In the genomic region with DNA sequence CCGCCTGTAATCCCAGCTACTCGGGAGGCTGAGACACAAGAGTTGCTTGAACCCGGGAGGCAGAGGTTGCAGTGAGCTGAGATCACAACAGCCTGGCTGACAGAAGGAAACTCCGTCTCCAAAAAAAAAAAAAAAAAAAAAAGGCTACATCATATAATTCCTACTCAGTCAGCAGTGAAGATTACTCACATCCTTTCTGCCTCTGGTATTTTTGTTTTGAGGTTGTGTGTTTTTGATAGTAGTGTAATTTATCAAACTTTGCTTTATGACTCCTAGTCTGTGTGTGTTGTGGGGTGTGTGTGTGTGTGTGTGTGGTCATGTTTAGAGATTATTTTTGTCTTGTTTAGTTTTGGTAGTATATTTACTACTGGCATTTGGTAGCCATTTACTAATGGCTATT, we compare ENCODE assay signal across 15 cellular contexts. TPM values are rescaled to one million over a fixed set of nuclear protein-coding genes. Genes with fewer than 3 reads are reported as not detected.
DNase-seq lines count a peak whose midpoint lies in the region; ATAC-seq, FAIRE-seq and TF ChIP-seq lines count a peak whose summit lies in the region.
"Had no signal": no experiment of that assay in that cellular context is flagged by ENCODE, and none has a peak within 500 bp of the region (broad histone marks: within the 10 kb centered on the region; RNA-seq: fewer than 3 reads in every experiment).

No MANE protein-coding gene starts in this region.

- no peaks in the 10 kb centered on the region for H3K9me1 ChIP-seq in endothelial cell of umbilical vein (replicated peaks; ENCODE audit: control insufficient read depth, extremely low read depth, insufficient read depth, low read length)

- no peaks in the 10 kb centered on the region for H3K9me3 Mint-ChIP-seq in Calu3 (ENCODE audit: low read depth, unreplicated experiment)

- H3K27ac Mint-ChIP-seq in Calu3 (ENCODE audit: unreplicated experiment), result no peak overlapping the region
- H3K27ac Mint-ChIP-seq: activated T-helper 1 cell treated with anti-CD3 and anti-CD28 coated beads, Interleukin-12 subunit alpha, Interleukin-12 subunit beta, Interleukin-2, Interleukin-4 antibody, amounts not matched to agents 30 ng/mL and 10 ng/mL and 1 ng/mL, durations not matched to agents 14 hours and 24 hours and 36 hours; CD8-positive, alpha-beta T cell had no signal

- ATAC-seq in HG02571 (IDR thresholded peaks at IDR 0.05; ENCODE audit: unreplicated experiment), result no peak
- ATAC-seq: CD8-positive, alpha-beta T cell had no signal

- intact Hi-C loops in endothelial cell of umbilical vein (cut with micrococcal nuclease), result no loop called here
- intact Hi-C loops in Calu3 (cut with micrococcal nuclease; ENCODE audit: unreplicated experiment), result no loop called here

- no peak overlapping the region for H3K4me3 ChIP-seq in endothelial cell of umbilical vein (replicated peaks in 1 of 3; ENCODE audit: insufficient read depth in 1 of 3, low read depth in 1 of 3, low read length in 3 of 3)
- H3K4me3 ChIP-seq in mesenchymal stem cell (ENCODE audit: insufficient read depth in 1 of 2, low read depth in 1 of 2, low read length in 2 of 2), result no peak overlapping the region
- H3K4me3 ChIP-seq: esophagus squamous epithelium, MG63 had no signal

- H3K27me3 ChIP-seq in endothelial cell of umbilical vein (ENCODE audit: control insufficient read depth in 2 of 2, insufficient read depth in 2 of 2, low read length in 2 of 2) (no peaks in the 10 kb centered on the region), mesenchymal stem cell (ENCODE audit: control insufficient read depth in 1 of 2, insufficient read depth in 1 of 2, low read length in 2 of 2) (no peaks in the 10 kb centered on the region)
- H3K27me3 ChIP-seq: esophagus squamous epithelium, MG63 had no signal

- TF ChIP-seq CTCF in endothelial cell of umbilical vein (IDR thresholded peaks at IDR 0.05; ENCODE audit: extremely low read depth in 1 of 2, insufficient read depth in 1 of 2, low read depth in 1 of 2, low read length in 2 of 2) (no peak), Calu3 (IDR thresholded peaks at IDR 0.05; ENCODE audit: unreplicated experiment) (no peak), GM10266 (IDR thresholded peaks at IDR 0.05; ENCODE audit: control insufficient read depth, insufficient read depth, low read depth, missing control alignments) (no peak)

- H3K4me3 Mint-ChIP-seq in Calu3 (ENCODE audit: low read depth, unreplicated experiment), result no peak overlapping the region
- H3K4me3 Mint-ChIP-seq: activated T-helper 1 cell treated with anti-CD3 and anti-CD28 coated beads, Interleukin-12 subunit alpha, Interleukin-12 subunit beta, Interleukin-2, Interleukin-4 antibody, amounts not matched to agents 30 ng/mL and 10 ng/mL and 1 ng/mL, durations not matched to agents 14 hours and 24 hours and 36 hours; CD8-positive, alpha-beta T cell had no signal

- H4K91ac ChIP-seq in mesenchymal stem cell (ENCODE audit: low read length), result no peak overlapping the region

- H3K9me3 ChIP-seq in endothelial cell of umbilical vein (replicated peaks; ENCODE audit: control insufficient read depth, insufficient read depth, low read length), result no peaks in the 10 kb centered on the region
- no peaks in the 10 kb centered on the region for H3K9me3 ChIP-seq in mesenchymal stem cell (ENCODE audit: control insufficient read depth, low read length)
- H3K9me3 ChIP-seq: MG63 had no signal

- no peak overlapping the region for H3K18ac ChIP-seq in mesenchymal stem cell (ENCODE audit: low read depth in 1 of 2, low read length in 2 of 2)

- CTCF ChIA-PET in endothelial cell of umbilical vein (lab: Charles Lee) (no interaction called here), Calu3 (lab: Charles Lee) (no interaction called here)

- H3K27ac ChIP-seq in endothelial cell of umbilical vein (ENCODE audit: insufficient read depth, low read depth, low read length) (no peak overlapping the region), mesenchymal stem cell (ENCODE audit: low read length, poor library complexity, severe bottlenecking) (no peak overlapping the region)

- H2BK120ac ChIP-seq in mesenchymal stem cell (ENCODE audit: low read depth, low read length), result no peak overlapping the region

- H3K79me1 ChIP-seq in mesenchymal stem cell (replicated peaks; ENCODE audit: low read length, poor library complexity, severe bottlenecking), result no peaks in the 10 kb centered on the region

- no peak overlapping the region for H3K9ac ChIP-seq in endothelial cell of umbilical vein (replicated peaks; ENCODE audit: extremely low read depth, insufficient read depth, low read length)
- H3K9ac ChIP-seq in mesenchymal stem cell (ENCODE audit: low read length), result no peak overlapping the region

- no peak overlapping the region for H4K8ac ChIP-seq in mesenchymal stem cell (ENCODE audit: low read length)

- no peak for TF ChIP-seq POLR2A in endothelial cell of umbilical vein (IDR thresholded peaks at IDR 0.05; ENCODE audit: low read depth, low read length)

- no peak overlapping the region for H3K14ac ChIP-seq in mesenchymal stem cell (ENCODE audit: low read length in 2 of 2)

- no peaks in the 10 kb centered on the region for H3K36me3 Mint-ChIP-seq in Calu3 (ENCODE audit: insufficient read depth, unreplicated experiment)
- H3K36me3 Mint-ChIP-seq: CD8-positive, alpha-beta T cell had no signal

- no peak overlapping the region for H2BK5ac ChIP-seq in mesenchymal stem cell (ENCODE audit: low read depth, low read length, poor library complexity, severe bottlenecking)

- FAIRE-seq in endothelial cell of umbilical vein (lab: Jason Lieb, UNC), result peak; percentile 56
- FAIRE-seq: islet of Langerhans had no signal

- H4K20me1 ChIP-seq in endothelial cell of umbilical vein (replicated peaks; ENCODE audit: control insufficient read depth, extremely low read depth, insufficient read depth, low read length), result no peaks in the 10 kb centered on the region

- H3K36me3 ChIP-seq in endothelial cell of umbilical vein (ENCODE audit: control insufficient read depth in 2 of 2, extremely low read depth in 1 of 2, insufficient read depth in 2 of 2, low read length in 2 of 2) (no peaks in the 10 kb centered on the region), mesenchymal stem cell (ENCODE audit: control insufficient read depth in 1 of 2, insufficient read depth in 2 of 2, low read depth in 1 of 2, low read length in 2 of 2) (no peaks in the 10 kb centered on the region)
- H3K36me3 ChIP-seq: esophagus squamous epithelium, MG63 had no signal

- no peak overlapping the region for H2BK12ac ChIP-seq in mesenchymal stem cell (ENCODE audit: low read length in 2 of 2)

- no peaks in the 10 kb centered on the region for H3K27me3 Mint-ChIP-seq in Calu3 (ENCODE audit: unreplicated experiment)

- H2BK15ac ChIP-seq in mesenchymal stem cell (ENCODE audit: low read depth, poor library complexity, severe bottlenecking), result no peak overlapping the region

- dilution Hi-C loops in endothelial cell of umbilical vein (cut with MboI; ENCODE audit: extremely low pct_ligation_motif_present, low sequenced_read_pairs), result loop anchor here (25.0 kb wide), 1 partner anchor 566 kb away; no protein-coding TSS in a partner anchor

- peaks cover 11% of the 10 kb centered on the region for H3K4me1 ChIP-seq in endothelial cell of umbilical vein (ENCODE audit: control insufficient read depth, extremely low read depth, insufficient read depth, low read length)
- no peaks in the 10 kb centered on the region for H3K4me1 ChIP-seq in mesenchymal stem cell (ENCODE audit: control insufficient read depth, insufficient read depth, low read depth, low read length)

- H3K4me1 Mint-ChIP-seq in Calu3 (ENCODE audit: low read depth, unreplicated experiment), result peaks cover 10% of the 10 kb centered on the region

- H2AK5ac ChIP-seq in mesenchymal stem cell (ENCODE audit: low read length, severe bottlenecking), result no peak overlapping the region

- POLR2A ChIA-PET in endothelial cell of umbilical vein (lab: Charles Lee), result no interaction called here

- WGBS in mesenchymal stem cell, result 79% methylated on average over 3 of the region's 4 CpGs

- H3K23ac ChIP-seq in mesenchymal stem cell (ENCODE audit: low read length in 2 of 2), result no peak overlapping the region

- peak overlapping the region; percentile 25 for H3K4me2 ChIP-seq in endothelial cell of umbilical vein (ENCODE audit: insufficient read depth, low read length)
- H3K4me2 ChIP-seq in mesenchymal stem cell (ENCODE audit: low read length, poor library complexity, severe bottlenecking), result no peak overlapping the region

- BruUV-seq in endothelial cell of umbilical vein (replicated peaks; lab: Mats Ljungman, UMichigan), result no TSS peak
- BruUV-seq in Calu3 (replicated peaks; lab: Mats Ljungman, UMichigan), result no TSS peak

- peak; percentile 57 for DNase-seq in EL
- peak; percentile 77 for DNase-seq in NCI-H226
- peak; percentile 71 for DNase-seq in endothelial cell of umbilical vein (ENCODE audit: low read depth, low spot score)
- DNase-seq in mesenchymal stem cell, result peak; percentile 76
- no peak for DNase-seq in Calu3
- no peak for DNase-seq in GM10266 (ENCODE audit: extremely low spot score)
- DNase-seq in ureter (ENCODE audit: low spot score), result no peak
- DNase-seq: activated CD4-positive, CD25-positive, alpha-beta regulatory T cell treated with anti-CD3 and anti-CD28 coated beads, Interleukin-2, amount 50 U/mL, for 72 hours; CD8-positive, alpha-beta T cell; esophagus squamous epithelium; MG63; NCI-H2107 had no signal

- H3K79me2 ChIP-seq in endothelial cell of umbilical vein (ENCODE audit: control insufficient read depth, insufficient read depth, low read length), result no peaks in the 10 kb centered on the region

- no peak overlapping the region for H2AFZ ChIP-seq in endothelial cell of umbilical vein (ENCODE audit: low read depth, low read length)
- no peak overlapping the region for H2AFZ ChIP-seq in mesenchymal stem cell (ENCODE audit: low read depth, low read length)

- no peak overlapping the region for H3K4ac ChIP-seq in mesenchymal stem cell (ENCODE audit: low read depth in 1 of 2, low read length in 2 of 2)

RNA-seq across cellular contexts. Expression of a gene that starts 29.8 kb away (rescaled TPM):
- total RNA-seq in endothelial cell of umbilical vein (83.2 and 83.5 TPM in 2 replicates), Calu3 (2022) (48.7 and 54.3 TPM in 2 replicates), ureter (0.21 TPM)
- polyA plus RNA-seq in endothelial cell of umbilical vein, result 5.4 and 8.3 TPM in 2 replicates
- 21.5 and 23.3 TPM in 2 replicates for polyA plus RNA-seq in endothelial cell of umbilical vein (2011; cell fraction: cytosol; rRNA removed)
- polyA plus RNA-seq in endothelial cell of umbilical vein (2011; cell fraction: nucleus; rRNA removed), result 33.0 and 53.3 TPM in 2 replicates
- 20.7 and 68.5 TPM in 2 replicates for polyA plus RNA-seq in endothelial cell of umbilical vein (2012)
- polyA minus RNA-seq in endothelial cell of umbilical vein, result 7.4 and 7.7 TPM in 2 replicates
- polyA minus RNA-seq in endothelial cell of umbilical vein (2011; cell fraction: cytosol; rRNA and poly(A)+ RNA removed), result 17.9 TPM
- polyA minus RNA-seq in endothelial cell of umbilical vein (2011; cell fraction: nucleus; rRNA and poly(A)+ RNA removed), result 13.3 and 24.6 TPM in 2 replicates
- polyA plus RNA-seq in mesenchymal stem cell (2013, experiment 1 of 2), result 5.8 TPM
- polyA plus RNA-seq in mesenchymal stem cell (2013, experiment 2 of 2), result 5.8 TPM

RNA-seq across cellular contexts. Expression of a gene that starts 50.0 kb away (rescaled TPM):
- total RNA-seq in endothelial cell of umbilical vein (14.2 and 16.5 TPM in 2 replicates), Calu3 (2022) (30.0 and 34.5 TPM in 2 replicates), ureter (52.0 TPM)
- 6.8 and 8.5 TPM in 2 replicates for polyA plus RNA-seq in endothelial cell of umbilical vein
- polyA plus RNA-seq in endothelial cell of umbilical vein (2011; cell fraction: cytosol; rRNA removed), result 9.9 and 10.7 TPM in 2 replicates
- 37.5 and 37.9 TPM in 2 replicates for polyA plus RNA-seq in endothelial cell of umbilical vein (2011; cell fraction: nucleus; rRNA removed)
- polyA plus RNA-seq in endothelial cell of umbilical vein (2012), result 10.8 and 12.1 TPM in 2 replicates
- polyA minus RNA-seq in endothelial cell of umbilical vein, result 15.7 and 16.7 TPM in 2 replicates
- polyA minus RNA-seq in endothelial cell of umbilical vein (2011; cell fraction: cytosol; rRNA and poly(A)+ RNA removed), result 7.7 TPM
- polyA minus RNA-seq in endothelial cell of umbilical vein (2011; cell fraction: nucleus; rRNA and poly(A)+ RNA removed), result 23.4 and 27.9 TPM in 2 replicates
- 11.1 TPM for polyA plus RNA-seq in mesenchymal stem cell (2013, experiment 1 of 2)
- 11.1 TPM for polyA plus RNA-seq in mesenchymal stem cell (2013, experiment 2 of 2)

Comparison
In these comparisons a context has a peak if more than half of its experiments do, and no peak if none do; other contexts are left out.
1. DNase-seq: peak in EL (single experiment), NCI-H226 (single experiment), endothelial cell of umbilical vein (single experiment) and mesenchymal stem cell (single experiment); none in Calu3 (single experiment), GM10266 (single experiment) and ureter (single experiment).
2. RNA of a gene that starts 29.8 kb away (total RNA-seq): 83.2 to 83.5 TPM in endothelial cell of umbilical vein and 48.7 to 54.3 TPM in Calu3; 0.21 TPM in ureter (single experiment); every median in the first group is over 10 times any median in the second.